ENCODE assay signal across 14 cellular contexts in genomic region chr17:27985306-27985705, GRCh38. TPM values are rescaled to one million over a fixed set of nuclear protein-coding genes. Genes with fewer than 3 reads are reported as not detected.
A peak's percentile ranks its signal among the peaks of the same experiment; 100 is the strongest.
DNase-seq lines count a peak whose midpoint lies in the region; ATAC-seq and TF ChIP-seq lines count a peak whose summit lies in the region.
"Had no signal": no experiment of that assay in that cellular context is flagged by ENCODE, and none has a peak within 500 bp of the region (broad histone marks: within the 10 kb centered on the region; RNA-seq: fewer than 3 reads in every experiment).

No MANE protein-coding gene starts in this region.

- H3K27ac Mint-ChIP-seq in activated CD4-positive, alpha-beta memory T cell treated with anti-CD3 and anti-CD28 coated beads, Interleukin-2, amount 10 ng/mL, durations not matched to agents 7 days and 5 days, result no peak overlapping the region

- POLR2A ChIA-PET in activated CD4-positive, alpha-beta memory T cell treated with anti-CD3 and anti-CD28 coated beads, Interleukin-2, amount 10 ng/mL, durations not matched to agents 7 days and 5 days (lab: Charles Lee), result no interaction called here

- H3K4me3 ChIP-seq in sigmoid colon, result no peak overlapping the region

- TF ChIP-seq POLR2A in sigmoid colon (IDR thresholded peaks at IDR 0.05), result no peak

- no peaks in the 10 kb centered on the region for H3K9me3 ChIP-seq in sigmoid colon

- no peaks in the 10 kb centered on the region for H3K4me1 Mint-ChIP-seq in activated CD4-positive, alpha-beta memory T cell treated with anti-CD3 and anti-CD28 coated beads, Interleukin-2, amount 10 ng/mL, durations not matched to agents 7 days and 5 days

- H3K4me3 Mint-ChIP-seq in activated CD4-positive, alpha-beta memory T cell treated with anti-CD3 and anti-CD28 coated beads, Interleukin-2, amount 10 ng/mL, durations not matched to agents 7 days and 5 days, result no peak overlapping the region

- WGBS in sigmoid colon, 2 donors, result 9 to 32% methylated on average over 7 of the region's 7 CpGs

- H3K36me3 Mint-ChIP-seq in activated CD4-positive, alpha-beta memory T cell treated with anti-CD3 and anti-CD28 coated beads, Interleukin-2, amount 10 ng/mL, durations not matched to agents 7 days and 5 days (ENCODE audit: low read depth), result no peaks in the 10 kb centered on the region

- H3K36me3 ChIP-seq in sigmoid colon, result no peaks in the 10 kb centered on the region

- H3K27me3 ChIP-seq in sigmoid colon, result peaks cover 0 to 16% (median 0%) of the 10 kb centered on the region in 3 donors

- peaks cover 16% of the 10 kb centered on the region for H3K27me3 Mint-ChIP-seq in activated CD4-positive, alpha-beta memory T cell treated with anti-CD3 and anti-CD28 coated beads, Interleukin-2, amount 10 ng/mL, durations not matched to agents 7 days and 5 days

- H3K27ac ChIP-seq in sigmoid colon, result peak overlapping the region in 3 of 4 donors; percentile 1 to 48 (median 10)

- H3K4me1 ChIP-seq in sigmoid colon, result no peaks in the 10 kb centered on the region

- TF ChIP-seq CTCF in sigmoid colon (IDR thresholded peaks at IDR 0.05), result no peak

- no peaks in the 10 kb centered on the region for H3K9me3 Mint-ChIP-seq in activated CD4-positive, alpha-beta memory T cell treated with anti-CD3 and anti-CD28 coated beads, Interleukin-2, amount 10 ng/mL, durations not matched to agents 7 days and 5 days

- CTCF ChIA-PET in activated CD4-positive, alpha-beta memory T cell treated with anti-CD3 and anti-CD28 coated beads, Interleukin-2, amount 10 ng/mL, durations not matched to agents 7 days and 5 days (lab: Charles Lee), result no interaction called here

- TF ChIP-seq EP300 in sigmoid colon (IDR thresholded peaks at IDR 0.05), result no peak

- ATAC-seq in GM18868 (IDR thresholded peaks at IDR 0.05; ENCODE audit: unreplicated experiment) (peak; percentile 29), GM21447 (IDR thresholded peaks at IDR 0.05; ENCODE audit: unreplicated experiment) (no peak)
- ATAC-seq: left lobe of liver had no signal

- DNase-seq in NCI-H69 (lab: John Stamatoyannopoulos, UW) (peak; percentile 84), dermis blood vessel endothelial cell (peak; percentile 86), sigmoid colon (no peak), DMS114 treated with DMSO at 0.1 percent for 48 hours (lab: John Stamatoyannopoulos, UW; ENCODE audit: unreplicated experiment) (no peak), islet precursor cell (no peak)
- DNase-seq in activated CD4-positive, alpha-beta memory T cell treated with anti-CD3 and anti-CD28 coated beads, Interleukin-2, amount 10 ng/mL, durations not matched to agents 7 days and 5 days, result no peak
- DNase-seq: activated CD4-positive, alpha-beta T cell treated with anti-CD3 and anti-CD28 coated beads for 4 hours; activated T-cell treated with anti-CD3 and anti-CD28 coated beads for 4 hours; NCI-H146; stimulated activated CD8-positive, alpha-beta memory T cell treated with anti-CD3 and anti-CD28 coated beads, Interleukin-4, amount 100 ng/mL, for 48 hours; T-helper 1 cell had no signal

- intact Hi-C loops in sigmoid colon (cut with DNase I), result no loop called here

RNA-seq across cellular contexts. Expression of gene NLK, which starts 57.2 kb away (rescaled TPM):
- total RNA-seq in dermis blood vessel endothelial cell, result 31.1 and 49.4 TPM in 2 replicates
- 10 to 100 TPM; 15.0 to 17.1 (median 15.2) TPM for total RNA-seq in sigmoid colon
- polyA plus RNA-seq in sigmoid colon, result 10 to 100 TPM in 1 of 3 donors, 1 to 10 TPM in 2; 9.3 to 11.8 (median 9.6) TPM
- 10 to 100 TPM; 10.7 to 12.8 TPM for total RNA-seq in activated CD4-positive, alpha-beta memory T cell treated with anti-CD3 and anti-CD28 coated beads, Interleukin-2, amount 10 ng/mL, durations not matched to agents 7 days and 5 days

Comparison
In these comparisons a context has a peak if more than half of its experiments do, and no peak if none do; other contexts are left out.
1. DNase-seq: peak in NCI-H69 (single experiment) and dermis blood vessel endothelial cell (single experiment); none in sigmoid colon (single experiment), activated CD4-positive, alpha-beta memory T cell treated with anti-CD3 and anti-CD28 coated beads, Interleukin-2, amount 10 ng/mL, durations not matched to agents 7 days and 5 days (single experiment), DMS114 treated with DMSO at 0.1 percent for 48 hours (single experiment) and islet precursor cell (single experiment).